In the genomic region with DNA sequence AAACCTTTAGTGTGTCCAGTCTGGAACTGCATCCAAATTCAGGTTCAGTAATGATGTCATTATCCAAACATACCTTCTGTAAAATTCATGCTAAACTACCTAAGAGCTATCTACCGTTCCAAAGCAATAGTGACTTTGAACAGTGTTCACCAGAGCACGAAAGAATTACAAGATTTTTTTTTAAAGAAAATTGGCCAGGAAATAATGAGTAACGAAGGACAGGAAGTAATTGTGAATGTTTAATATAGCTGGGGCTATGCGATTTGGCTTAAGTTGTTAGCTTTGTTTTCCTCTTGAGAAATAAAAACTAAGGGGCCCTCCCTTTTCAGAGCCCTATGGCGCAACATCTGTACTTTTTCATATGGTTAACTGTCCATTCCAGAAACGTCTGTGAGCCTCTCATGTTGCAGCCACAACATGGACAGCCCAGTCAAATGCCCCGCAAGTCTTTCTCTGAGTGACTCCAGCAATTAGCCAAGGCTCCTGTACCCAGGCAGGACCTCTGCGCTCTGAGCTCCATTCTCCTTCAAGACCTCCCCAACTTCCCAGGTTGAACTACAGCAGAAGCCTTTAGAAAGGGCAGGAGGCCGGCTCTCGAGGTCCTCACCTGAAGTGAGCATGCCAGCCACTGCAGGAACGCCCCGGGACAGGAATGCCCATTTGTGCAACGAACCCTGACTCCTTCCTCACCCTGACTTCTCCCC, we compare ENCODE assay signal across 8 cellular contexts. TPM values are rescaled to one million over a fixed set of nuclear protein-coding genes. Genes with fewer than 3 reads are reported as not detected.
DNase-seq lines count a peak whose midpoint lies in the region; ATAC-seq and TF ChIP-seq lines count a peak whose summit lies in the region.

No MANE protein-coding gene starts in this region.

- intact Hi-C loops in Right ventricle myocardium inferior (cut with DNase I), result loop anchor here (2.0 to 5.0 kb wide), 4 partner anchors 37 to 229 kb away; a partner anchor contains a TSS
- intact Hi-C loops in cardiac septum (cut with DNase I), result loop anchor here (5.0 kb wide), 1 partner anchor 153 kb away; no protein-coding TSS in a partner anchor
- intact Hi-C loops in left ventricle myocardium superior (cut with micrococcal nuclease), result no loop called here

- H3K9me3 Mint-ChIP-seq in activated naive CD8-positive, alpha-beta T cell treated with anti-CD3 and anti-CD28 coated beads, Interleukin-2, amount 10 ng/mL, durations not matched to agents 7 days and 5 days, result peaks cover 4% of the 10 kb centered on the region

- ATAC-seq in Right ventricle myocardium inferior (peak; percentile 58), left ventricle myocardium superior (peak; percentile 54), GM18505 (IDR thresholded peaks at IDR 0.05; ENCODE audit: unreplicated experiment) (no peak)
- no peak for ATAC-seq in activated naive CD8-positive, alpha-beta T cell treated with anti-CD3 and anti-CD28 coated beads, Interleukin-2, amount 10 ng/mL, durations not matched to agents 7 days and 5 days (ENCODE audit: low read depth)

- peak overlapping the region; percentile 87 for H3K4me3 ChIP-seq in retinal pigment epithelial cell (ENCODE audit: low read length)

- peaks cover 51% of the 10 kb centered on the region for H3K4me1 Mint-ChIP-seq in activated naive CD8-positive, alpha-beta T cell treated with anti-CD3 and anti-CD28 coated beads, Interleukin-2, amount 10 ng/mL, durations not matched to agents 7 days and 5 days

- no peak for TF ChIP-seq POLR2A in GM18505 (IDR thresholded peaks at IDR 0.05; ENCODE audit: borderline replicate concordance, extremely low read depth, insufficient read depth, insufficient read length)

- TF ChIP-seq CTCF in retinal pigment epithelial cell (conservative IDR thresholded peaks at IDR 0.05; ENCODE audit: low read depth, low read length), result no peak

- DNase-seq in Right ventricle myocardium inferior (ENCODE audit: missing footprints) (no peak), cardiac septum (ENCODE audit: low spot score) (no peak), HPDE6-E6E7 (ENCODE audit: extremely low spot score) (peak; percentile 25), left ventricle myocardium superior (no peak), retinal pigment epithelial cell (ENCODE audit: low read depth) (no peak), NCI-H1417 (lab: John Stamatoyannopoulos, UW) (no peak)
- no peak for DNase-seq in activated naive CD8-positive, alpha-beta T cell treated with anti-CD3 and anti-CD28 coated beads, Interleukin-2, amount 10 ng/mL, durations not matched to agents 7 days and 5 days

- H3K27ac Mint-ChIP-seq in activated naive CD8-positive, alpha-beta T cell treated with anti-CD3 and anti-CD28 coated beads, Interleukin-2, amount 10 ng/mL, durations not matched to agents 7 days and 5 days, result peak overlapping the region; percentile 99

- no peaks in the 10 kb centered on the region for H3K27me3 Mint-ChIP-seq in activated naive CD8-positive, alpha-beta T cell treated with anti-CD3 and anti-CD28 coated beads, Interleukin-2, amount 10 ng/mL, durations not matched to agents 7 days and 5 days

- peaks cover 25% of the 10 kb centered on the region for H3K36me3 Mint-ChIP-seq in activated naive CD8-positive, alpha-beta T cell treated with anti-CD3 and anti-CD28 coated beads, Interleukin-2, amount 10 ng/mL, durations not matched to agents 7 days and 5 days

- H3K4me3 Mint-ChIP-seq in activated naive CD8-positive, alpha-beta T cell treated with anti-CD3 and anti-CD28 coated beads, Interleukin-2, amount 10 ng/mL, durations not matched to agents 7 days and 5 days, result peak overlapping the region; percentile 100

- POLR2A ChIA-PET in activated naive CD8-positive, alpha-beta T cell treated with anti-CD3 and anti-CD28 coated beads, Interleukin-2, amount 10 ng/mL, durations not matched to agents 7 days and 5 days (lab: Charles Lee), result interaction anchor here (0.6 to 3.0 kb wide), 24 partner anchors 11 to 428 kb away, joined by 3 to 39 read pairs (median 4); a partner anchor contains a TSS

RNA-seq across cellular contexts. Expression of a gene that starts 0.6 kb away (rescaled TPM):
- 4.7 TPM for total RNA-seq in Right ventricle myocardium inferior
- 5.1 TPM for total RNA-seq in cardiac septum
- total RNA-seq in activated naive CD8-positive, alpha-beta T cell treated with anti-CD3 and anti-CD28 coated beads, Interleukin-2, amount 10 ng/mL, durations not matched to agents 7 days and 5 days, result 10 to 100 TPM; 47.2 to 54.1 TPM
- total RNA-seq in left ventricle myocardium superior, result 4.0 TPM

RNA-seq across cellular contexts. Expression of a gene that starts 37.4 kb away (rescaled TPM):
- 75.2 TPM for total RNA-seq in Right ventricle myocardium inferior
- 162 TPM for total RNA-seq in cardiac septum
- 10 to 100 TPM; 11.0 to 13.8 TPM for total RNA-seq in activated naive CD8-positive, alpha-beta T cell treated with anti-CD3 and anti-CD28 coated beads, Interleukin-2, amount 10 ng/mL, durations not matched to agents 7 days and 5 days
- 53.5 TPM for total RNA-seq in left ventricle myocardium superior

Comparison
In these comparisons a context has a peak if more than half of its experiments do, and no peak if none do; other contexts are left out.
1. ATAC-seq: peak in Right ventricle myocardium inferior (single experiment) and left ventricle myocardium superior (single experiment); none in activated naive CD8-positive, alpha-beta T cell treated with anti-CD3 and anti-CD28 coated beads, Interleukin-2, amount 10 ng/mL, durations not matched to agents 7 days and 5 days (single experiment) and GM18505 (single experiment).